ENCODE assay signal across 1 cellular context in the genomic region with DNA sequence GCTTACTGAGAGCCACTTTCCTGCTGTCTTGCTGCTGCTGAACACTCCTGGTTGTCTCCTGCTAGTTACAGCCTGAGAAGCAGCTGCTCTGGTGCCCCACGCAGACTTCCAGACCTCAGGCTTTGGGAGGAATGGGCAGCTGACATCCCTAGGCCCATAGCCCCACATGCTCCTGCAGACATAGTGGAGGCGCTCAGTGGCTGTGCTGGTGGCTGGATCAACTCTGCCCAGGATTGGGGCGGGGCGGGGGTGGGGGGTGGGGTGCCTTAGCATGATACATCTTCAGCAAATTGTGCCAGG.
TF ChIP-seq lines count a peak whose summit lies in the region.

No MANE protein-coding gene starts in this region.

TF ChIP-seq in HepG2, 621 proteins besides CTCF, POLR2A, EP300 and RAD21 (continued from another document):
- no peak for TF ChIP-seq E2F1 (CRISPR knock-in tag; IDR thresholded peaks at IDR 0.05)
